Comparison of ENCODE assay signal across 20 cellular contexts in the genomic region with DNA sequence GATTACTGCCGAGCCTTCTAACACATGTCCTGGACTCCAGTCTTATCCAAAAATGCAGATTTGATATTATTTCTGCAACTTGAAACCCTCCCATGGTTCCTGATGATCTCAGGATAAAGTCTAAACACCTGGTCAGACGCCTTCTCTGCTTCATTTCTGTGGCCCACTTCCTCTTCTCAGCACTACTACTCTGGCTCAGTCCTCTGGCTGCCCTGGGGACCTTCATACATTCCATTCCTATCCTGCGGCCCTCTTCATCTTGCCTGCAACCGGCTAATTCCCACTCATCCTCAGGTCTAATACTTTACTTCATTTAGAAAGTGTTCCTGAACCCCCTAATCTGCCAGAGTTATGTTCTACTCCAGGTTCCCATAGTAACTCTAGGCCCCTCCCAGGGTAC. TPM values are rescaled to one million over a fixed set of nuclear protein-coding genes. Genes with fewer than 3 reads are reported as not detected.
DNase-seq lines count a peak whose midpoint lies in the region; ATAC-seq, FAIRE-seq and TF ChIP-seq lines count a peak whose summit lies in the region.
"Had no signal": no experiment of that assay in that cellular context is flagged by ENCODE, and none has a peak within 500 bp of the region (broad histone marks: within the 10 kb centered on the region; RNA-seq: fewer than 3 reads in every experiment).

No MANE protein-coding gene starts in this region.

- intact Hi-C loops in OCI-LY7 (cut with micrococcal nuclease; ENCODE audit: unreplicated experiment) (loop anchor here (5.0 kb wide), 2 partner anchors 412 to 647 kb away; no protein-coding TSS in a partner anchor), breast epithelium (cut with DNase I; ENCODE audit: low total_unique reads) (loop anchor here (2.0 kb wide), 1 partner anchor 52 kb away; no protein-coding TSS in a partner anchor), upper lobe of right lung (cut with DNase I) (no loop called here)

- H3K4me3 Mint-ChIP-seq in CD8-positive, alpha-beta memory T cell: no peak overlapping the region
- peak overlapping the region in 2 of 5 donors; percentile 1 to 3 for H3K4me3 Mint-ChIP-seq in immature natural killer cell
- H3K4me3 Mint-ChIP-seq: CD4-positive, alpha-beta memory T cell had no signal

- H3K36me3 ChIP-seq in CD8-positive, alpha-beta memory T cell (ENCODE audit: insufficient read depth, low read length): peaks cover 5% of the 10 kb centered on the region
- H3K36me3 ChIP-seq in OCI-LY7 (ENCODE audit: insufficient read depth, low read length) (peaks cover 98% of the 10 kb centered on the region), breast epithelium (no peaks in the 10 kb centered on the region), upper lobe of right lung (peaks cover 4% of the 10 kb centered on the region)
- H3K36me3 ChIP-seq: BLaER1, SJCRH30 had no signal

- no peaks in the 10 kb centered on the region for H3K9me3 Mint-ChIP-seq in CD8-positive, alpha-beta memory T cell
- no peaks in the 10 kb centered on the region for H3K9me3 Mint-ChIP-seq in immature natural killer cell
- H3K9me3 Mint-ChIP-seq: CD4-positive, alpha-beta memory T cell had no signal

- H3K4me3 ChIP-seq in CD8-positive, alpha-beta memory T cell (ENCODE audit: low read length): no peak overlapping the region
- H3K4me3 ChIP-seq in OCI-LY7 (ENCODE audit: low read depth, low read length, poor library complexity, severe bottlenecking) (no peak overlapping the region), breast epithelium (no peak overlapping the region), upper lobe of right lung (no peak overlapping the region)
- H3K4me3 ChIP-seq: BLaER1, SJCRH30 had no signal

- TF ChIP-seq CTCF in OCI-LY7 (conservative IDR thresholded peaks at IDR 0.05; ENCODE audit: low read length) (no peak), breast epithelium (IDR thresholded peaks at IDR 0.05) (no peak), upper lobe of right lung (IDR thresholded peaks at IDR 0.05) (no peak)

- peaks cover 100% of the 10 kb centered on the region for H3K79me2 ChIP-seq in OCI-LY7 (ENCODE audit: insufficient read depth, low read depth, low read length)

- peaks cover 14% of the 10 kb centered on the region for H3K4me1 ChIP-seq in CD8-positive, alpha-beta memory T cell (ENCODE audit: insufficient read depth, low read length)
- H3K4me1 ChIP-seq in OCI-LY7 (ENCODE audit: insufficient read depth, low read length, poor library complexity, severe bottlenecking): peaks cover 39% of the 10 kb centered on the region
- H3K4me1 ChIP-seq in breast epithelium: no peaks in the 10 kb centered on the region
- peaks cover 16% of the 10 kb centered on the region for H3K4me1 ChIP-seq in upper lobe of right lung
- H3K4me1 ChIP-seq: BLaER1, SJCRH30 had no signal

- no TSS peak for BruUV-seq in OCI-LY7 (replicated peaks; lab: Mats Ljungman, UMichigan)

- DNase-seq in CD8-positive, alpha-beta memory T cell: no peak
- DNase-seq in GM19239 (ENCODE audit: insufficient read length, low spot score): no peak
- peak; percentile 28 for DNase-seq in OCI-LY7 (ENCODE audit: low spot score)
- no peak for DNase-seq in immature natural killer cell
- no peak for DNase-seq in breast epithelium (ENCODE audit: low spot score in 2 of 2)
- no peak for DNase-seq in upper lobe of right lung
- DNase-seq: CD4-positive, alpha-beta memory T cell; DND-41; H7; NCI-H1694; NCI-H2081; NCI-H2171; NCI-H345; NCI-H524; NCI-H774; SJCRH30 had no signal

- H2AFZ ChIP-seq in OCI-LY7 (ENCODE audit: low read length): no peak overlapping the region

- H3K9me2 ChIP-seq in OCI-LY7 (ENCODE audit: insufficient read depth, low read length): no peaks in the 10 kb centered on the region

- no peak overlapping the region for H3K27ac ChIP-seq in CD8-positive, alpha-beta memory T cell (ENCODE audit: low read depth, low read length)
- H3K27ac ChIP-seq in OCI-LY7 (ENCODE audit: low read depth, low read length, poor library complexity, severe bottlenecking): no peak overlapping the region
- no peak overlapping the region for H3K27ac ChIP-seq in breast epithelium
- H3K27ac ChIP-seq in upper lobe of right lung: no peak overlapping the region
- H3K27ac ChIP-seq: BLaER1, KMS-11, SJCRH30 had no signal

- peak; percentile 52 for FAIRE-seq in GM19239 (lab: Jason Lieb, UNC)
- FAIRE-seq: RCC 7860 had no signal

- no peak for ATAC-seq in SK-N-SH treated with all-trans-retinoic acid at 6 μM for 48 hours
- ATAC-seq in upper lobe of right lung: no peak

- H3K4me1 Mint-ChIP-seq in CD8-positive, alpha-beta memory T cell: peaks cover 49 to 80% (median 74%) of the 10 kb centered on the region in 3 donors
- peaks cover 84 to 86% of the 10 kb centered on the region in 2 donors for H3K4me1 Mint-ChIP-seq in immature natural killer cell

- POLR2A ChIA-PET in CD8-positive, alpha-beta memory T cell (lab: Charles Lee): no interaction called here
- POLR2A ChIA-PET in OCI-LY7 (lab: Charles Lee): no interaction called here

- no peak overlapping the region for H3K4me2 ChIP-seq in OCI-LY7 (ENCODE audit: low read length)
- H3K4me2 ChIP-seq: BLaER1, KMS-11 had no signal

- H4K20me1 ChIP-seq in OCI-LY7 (ENCODE audit: insufficient read depth, low read length): peaks cover 73% of the 10 kb centered on the region
- H4K20me1 ChIP-seq: BLaER1 had no signal

- H3K36me3 Mint-ChIP-seq in CD8-positive, alpha-beta memory T cell: peaks cover 0 to 9% (median 0%) of the 10 kb centered on the region in 3 donors
- H3K36me3 Mint-ChIP-seq in immature natural killer cell: peaks cover 0 to 7% (median 3%) of the 10 kb centered on the region in 3 donors

- H3K9me3 ChIP-seq in CD8-positive, alpha-beta memory T cell (ENCODE audit: low read length): no peaks in the 10 kb centered on the region
- H3K9me3 ChIP-seq in OCI-LY7 (ENCODE audit: low read length): no peaks in the 10 kb centered on the region
- H3K9me3 ChIP-seq in breast epithelium: no peaks in the 10 kb centered on the region
- H3K9me3 ChIP-seq in upper lobe of right lung: no peaks in the 10 kb centered on the region
- H3K9me3 ChIP-seq: BLaER1, SJCRH30 had no signal

- CTCF ChIA-PET in CD8-positive, alpha-beta memory T cell (lab: Charles Lee): no interaction called here
- CTCF ChIA-PET in OCI-LY7 (lab: Charles Lee; ENCODE audit: unreplicated experiment): no interaction called here

- TF ChIP-seq POLR2A in breast epithelium (IDR thresholded peaks at IDR 0.05): no peak

- H3K27me3 ChIP-seq in CD8-positive, alpha-beta memory T cell (ENCODE audit: insufficient read depth, low read length, poor library complexity, severe bottlenecking): no peaks in the 10 kb centered on the region
- no peaks in the 10 kb centered on the region for H3K27me3 ChIP-seq in breast epithelium
- no peaks in the 10 kb centered on the region for H3K27me3 ChIP-seq in upper lobe of right lung
- H3K27me3 ChIP-seq: BLaER1, SJCRH30 had no signal

- H3K27ac Mint-ChIP-seq in CD8-positive, alpha-beta memory T cell: peak overlapping the region in 5 of 8 donors; percentile 6 to 61 (median 41)
- peak overlapping the region; percentile 8 to 68 (median 47) for H3K27ac Mint-ChIP-seq in immature natural killer cell
- H3K27ac Mint-ChIP-seq: CD4-positive, alpha-beta memory T cell had no signal

- no peaks in the 10 kb centered on the region for H3K27me3 Mint-ChIP-seq in CD8-positive, alpha-beta memory T cell
- H3K27me3 Mint-ChIP-seq in immature natural killer cell (ENCODE audit: low read depth in 3 of 3): no peaks in the 10 kb centered on the region
- H3K27me3 Mint-ChIP-seq: CD4-positive, alpha-beta memory T cell had no signal

TF ChIP-seq in SK-N-SH treated with all-trans-retinoic acid at 6 μM for 48 hours, 23 proteins besides CTCF, POLR2A, EP300 and RAD21 (continues in another document):
- TF ChIP-seq, protein P1, sequence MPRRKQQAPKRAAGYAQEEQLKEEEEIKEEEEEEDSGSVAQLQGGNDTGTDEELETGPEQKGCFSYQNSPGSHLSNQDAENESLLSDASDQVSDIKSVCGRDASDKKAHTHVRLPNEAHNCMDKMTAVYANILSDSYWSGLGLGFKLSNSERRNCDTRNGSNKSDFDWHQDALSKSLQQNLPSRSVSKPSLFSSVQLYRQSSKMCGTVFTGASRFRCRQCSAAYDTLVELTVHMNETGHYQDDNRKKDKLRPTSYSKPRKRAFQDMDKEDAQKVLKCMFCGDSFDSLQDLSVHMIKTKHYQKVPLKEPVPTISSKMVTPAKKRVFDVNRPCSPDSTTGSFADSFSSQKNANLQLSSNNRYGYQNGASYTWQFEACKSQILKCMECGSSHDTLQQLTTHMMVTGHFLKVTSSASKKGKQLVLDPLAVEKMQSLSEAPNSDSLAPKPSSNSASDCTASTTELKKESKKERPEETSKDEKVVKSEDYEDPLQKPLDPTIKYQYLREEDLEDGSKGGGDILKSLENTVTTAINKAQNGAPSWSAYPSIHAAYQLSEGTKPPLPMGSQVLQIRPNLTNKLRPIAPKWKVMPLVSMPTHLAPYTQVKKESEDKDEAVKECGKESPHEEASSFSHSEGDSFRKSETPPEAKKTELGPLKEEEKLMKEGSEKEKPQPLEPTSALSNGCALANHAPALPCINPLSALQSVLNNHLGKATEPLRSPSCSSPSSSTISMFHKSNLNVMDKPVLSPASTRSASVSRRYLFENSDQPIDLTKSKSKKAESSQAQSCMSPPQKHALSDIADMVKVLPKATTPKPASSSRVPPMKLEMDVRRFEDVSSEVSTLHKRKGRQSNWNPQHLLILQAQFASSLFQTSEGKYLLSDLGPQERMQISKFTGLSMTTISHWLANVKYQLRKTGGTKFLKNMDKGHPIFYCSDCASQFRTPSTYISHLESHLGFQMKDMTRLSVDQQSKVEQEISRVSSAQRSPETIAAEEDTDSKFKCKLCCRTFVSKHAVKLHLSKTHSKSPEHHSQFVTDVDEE (CRISPR knock-in tag; IDR thresholded peaks at IDR 0.05): no peak
- TF ChIP-seq ESRRG (CRISPR knock-in tag; IDR thresholded peaks at IDR 0.05): no peak
- TF ChIP-seq RARB (CRISPR knock-in tag; IDR thresholded peaks at IDR 0.05): no peak
- TF ChIP-seq ZFP3 (CRISPR knock-in tag; IDR thresholded peaks at IDR 0.05): no peak
- TF ChIP-seq, protein P2, sequence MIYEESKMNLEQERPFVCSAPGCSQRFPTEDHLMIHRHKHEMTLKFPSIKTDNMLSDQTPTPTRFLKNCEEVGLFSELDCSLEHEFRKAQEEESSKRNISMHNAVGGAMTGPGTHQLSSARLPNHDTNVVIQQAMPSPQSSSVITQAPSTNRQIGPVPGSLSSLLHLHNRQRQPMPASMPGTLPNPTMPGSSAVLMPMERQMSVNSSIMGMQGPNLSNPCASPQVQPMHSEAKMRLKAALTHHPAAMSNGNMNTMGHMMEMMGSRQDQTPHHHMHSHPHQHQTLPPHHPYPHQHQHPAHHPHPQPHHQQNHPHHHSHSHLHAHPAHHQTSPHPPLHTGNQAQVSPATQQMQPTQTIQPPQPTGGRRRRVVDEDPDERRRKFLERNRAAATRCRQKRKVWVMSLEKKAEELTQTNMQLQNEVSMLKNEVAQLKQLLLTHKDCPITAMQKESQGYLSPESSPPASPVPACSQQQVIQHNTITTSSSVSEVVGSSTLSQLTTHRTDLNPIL (CRISPR knock-in tag; IDR thresholded peaks at IDR 0.05; ENCODE audit: low read depth): no peak
- TF ChIP-seq SNAI2 (CRISPR knock-in tag; IDR thresholded peaks at IDR 0.05): no peak

RNA-seq across cellular contexts. Expression of a gene that starts 19.0 kb away (rescaled TPM):
- 10 to 100 TPM; 36.9 to 38.4 TPM for total RNA-seq in CD8-positive, alpha-beta memory T cell
- polyA plus RNA-seq in CD8-positive, alpha-beta memory T cell: 23.8 TPM
- total RNA-seq in OCI-LY7 (2014; rRNA removed; shearing (Covaris generic)): 72.4 and 74.2 TPM in 2 replicates
- total RNA-seq in OCI-LY7 (2022) (74.3 and 78.9 TPM in 2 replicates), breast epithelium (100 to 1,000 TPM in 2 of 3 donors, 10 to 100 TPM in 1; 81.2 to 481 (median 104) TPM), upper lobe of right lung (74.0 TPM)
- 10 to 100 TPM; 33.9 to 64.9 (median 56.7) TPM for polyA plus RNA-seq in immature natural killer cell
